In the genomic region with DNA sequence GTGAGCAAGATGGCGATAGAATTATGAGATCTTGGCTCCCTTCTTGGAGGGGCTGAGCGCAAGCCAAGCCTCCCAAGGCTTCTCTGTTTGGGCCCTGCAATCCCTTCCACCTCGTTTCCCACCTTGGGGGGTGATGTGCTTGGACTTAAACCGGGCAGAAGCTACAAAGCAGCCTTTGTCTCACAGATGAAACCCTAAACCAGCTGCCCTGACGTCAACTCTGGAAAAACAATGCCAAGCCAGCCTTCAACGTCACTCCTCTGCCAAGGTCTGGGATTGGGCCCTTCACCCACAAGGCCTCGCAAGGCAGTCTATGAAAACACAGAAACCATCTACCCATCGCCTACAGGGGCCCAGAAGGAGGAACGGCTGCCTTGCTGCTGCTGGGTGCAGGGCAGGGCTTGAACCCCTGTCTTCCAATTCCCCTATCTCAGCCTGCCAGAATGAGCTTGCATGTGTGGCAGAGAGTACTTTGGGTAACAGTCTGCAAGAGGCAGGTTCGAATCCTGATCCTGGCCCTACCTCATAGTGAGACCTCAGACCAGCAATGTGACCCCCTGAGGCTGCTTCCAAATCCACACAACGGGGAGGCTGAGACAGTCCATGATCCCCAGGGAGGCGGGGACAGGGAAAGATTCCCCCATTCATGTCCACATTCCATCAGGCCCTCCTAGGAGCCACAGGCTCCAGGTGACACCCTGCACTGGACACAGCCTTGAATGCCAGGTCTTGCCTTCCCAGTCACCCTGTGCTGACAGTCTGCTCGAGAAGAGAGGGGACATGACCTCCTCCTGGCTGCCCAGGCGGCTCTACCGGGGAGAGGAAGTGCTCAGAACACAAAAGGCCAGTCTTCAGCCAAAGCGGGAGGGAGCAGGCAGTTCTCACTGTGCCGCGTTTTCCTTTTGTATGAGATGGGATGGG, we compare ENCODE assay signal across 8 cellular contexts. TPM values are rescaled to one million over a fixed set of nuclear protein-coding genes. Genes with fewer than 3 reads are reported as not detected.
DNase-seq lines count a peak whose midpoint lies in the region; ATAC-seq lines count a peak whose summit lies in the region.

No MANE protein-coding gene starts in this region.

- H3K4me3 ChIP-seq in HUES48 (ENCODE audit: low read depth, low read length), result no peak overlapping the region

- H3K36me3 ChIP-seq in HUES48 (ENCODE audit: control insufficient read depth, insufficient read depth, low read length), result no peaks in the 10 kb centered on the region

- DNase-seq in left cardiac atrium (peak; percentile 48), retina (peak; percentile 79), NCI-H2081 (lab: John Stamatoyannopoulos, UW) (no peak), NCI-H1436 (lab: John Stamatoyannopoulos, UW) (no peak)
- DNase-seq in stimulated activated naive CD8-positive, alpha-beta T cell treated with anti-CD3 and anti-CD28 coated beads, Interleukin-15, Interleukin-2, amounts not matched to agents 100 U/mL and 50 U/mL, for 24 hours, result no peak

- H3K9me3 Mint-ChIP-seq in activated T-helper 17 cell treated with anti-CD3 and anti-CD28 coated beads, Interleukin-2, amount 50 U/mL, for 72 hours, result no peaks in the 10 kb centered on the region

- no peak overlapping the region for H3K4me3 Mint-ChIP-seq in activated T-helper 17 cell treated with anti-CD3 and anti-CD28 coated beads, Interleukin-2, amount 50 U/mL, for 72 hours

- peak overlapping the region; percentile 85 for H3K27ac ChIP-seq in HUES48 (ENCODE audit: low read depth, low read length)

- no peaks in the 10 kb centered on the region for H3K9me3 ChIP-seq in HUES48 (ENCODE audit: control insufficient read depth, insufficient read depth, low read length)

- ATAC-seq in activated T-helper 17 cell treated with anti-CD3 and anti-CD28 coated beads, Interleukin-2, amount 50 U/mL, for 72 hours (replicated peaks), result no peak
- peak; percentile 33 to 40 for ATAC-seq in left cardiac atrium
- ATAC-seq in HG03108 (IDR thresholded peaks at IDR 0.05; ENCODE audit: unreplicated experiment), result no peak
- ATAC-seq in stimulated activated naive CD8-positive, alpha-beta T cell treated with anti-CD3 and anti-CD28 coated beads, Interleukin-15, Interleukin-2, amounts not matched to agents 100 U/mL and 50 U/mL, for 24 hours, result no peak

- H3K27me3 Mint-ChIP-seq in activated T-helper 17 cell treated with anti-CD3 and anti-CD28 coated beads, Interleukin-2, amount 50 U/mL, for 72 hours, result no peaks in the 10 kb centered on the region

- peaks cover 56% of the 10 kb centered on the region for H3K4me1 ChIP-seq in HUES48 (ENCODE audit: control insufficient read depth, insufficient read depth, low read length)

- H3K4me1 Mint-ChIP-seq in activated T-helper 17 cell treated with anti-CD3 and anti-CD28 coated beads, Interleukin-2, amount 50 U/mL, for 72 hours, result peaks cover 49% of the 10 kb centered on the region

- H3K27me3 ChIP-seq in HUES48 (ENCODE audit: control insufficient read depth, insufficient read depth, low read length), result no peaks in the 10 kb centered on the region

- intact Hi-C loops in left cardiac atrium (cut with DNase I), result no loop called here

- peak overlapping the region; percentile 77 for H3K27ac Mint-ChIP-seq in activated T-helper 17 cell treated with anti-CD3 and anti-CD28 coated beads, Interleukin-2, amount 50 U/mL, for 72 hours

- peak overlapping the region; percentile 30 for H3K9ac ChIP-seq in HUES48 (ENCODE audit: low read depth, low read length)

- peaks cover 17% of the 10 kb centered on the region for H3K36me3 Mint-ChIP-seq in activated T-helper 17 cell treated with anti-CD3 and anti-CD28 coated beads, Interleukin-2, amount 50 U/mL, for 72 hours (ENCODE audit: low read depth)

RNA-seq across cellular contexts. Expression of gene IFFO2, which starts 15.0 kb away (rescaled TPM):
- 10 to 100 TPM; 17.0 to 38.2 TPM for total RNA-seq in activated T-helper 17 cell treated with anti-CD3 and anti-CD28 coated beads, Interleukin-2, amount 50 U/mL, for 72 hours
- 1 to 10 TPM; 3.4 to 6.4 TPM for total RNA-seq in left cardiac atrium

RNA-seq across cellular contexts. Expression of gene ALDH4A1, which starts 39.1 kb away (rescaled TPM):
- total RNA-seq in activated T-helper 17 cell treated with anti-CD3 and anti-CD28 coated beads, Interleukin-2, amount 50 U/mL, for 72 hours, result 1 to 10 TPM; 3.5 to 4.8 TPM
- 10 to 100 TPM; 23.4 to 31.2 TPM for total RNA-seq in left cardiac atrium

Comparison
In these comparisons a context has a peak if more than half of its experiments do, and no peak if none do; other contexts are left out.
1. ATAC-seq: peak in left cardiac atrium (2 of 2); none in activated T-helper 17 cell treated with anti-CD3 and anti-CD28 coated beads, Interleukin-2, amount 50 U/mL, for 72 hours (single experiment), HG03108 (single experiment) and stimulated activated naive CD8-positive, alpha-beta T cell treated with anti-CD3 and anti-CD28 coated beads, Interleukin-15, Interleukin-2, amounts not matched to agents 100 U/mL and 50 U/mL, for 24 hours (single experiment).
2. DNase-seq: peak in left cardiac atrium (single experiment) and retina (single experiment); none in NCI-H2081 (0 of 2), NCI-H1436 (single experiment) and stimulated activated naive CD8-positive, alpha-beta T cell treated with anti-CD3 and anti-CD28 coated beads, Interleukin-15, Interleukin-2, amounts not matched to agents 100 U/mL and 50 U/mL, for 24 hours (single experiment).
3. RNA of gene ALDH4A1, which starts 39.1 kb away (total RNA-seq): 23.4 to 31.2 TPM in left cardiac atrium; 3.5 to 4.8 TPM in activated T-helper 17 cell treated with anti-CD3 and anti-CD28 coated beads, Interleukin-2, amount 50 U/mL, for 72 hours; every median in the first group is over 4 times any median in the second.